Comparison of ENCODE assay signal across 8 cellular contexts in the genomic region with DNA sequence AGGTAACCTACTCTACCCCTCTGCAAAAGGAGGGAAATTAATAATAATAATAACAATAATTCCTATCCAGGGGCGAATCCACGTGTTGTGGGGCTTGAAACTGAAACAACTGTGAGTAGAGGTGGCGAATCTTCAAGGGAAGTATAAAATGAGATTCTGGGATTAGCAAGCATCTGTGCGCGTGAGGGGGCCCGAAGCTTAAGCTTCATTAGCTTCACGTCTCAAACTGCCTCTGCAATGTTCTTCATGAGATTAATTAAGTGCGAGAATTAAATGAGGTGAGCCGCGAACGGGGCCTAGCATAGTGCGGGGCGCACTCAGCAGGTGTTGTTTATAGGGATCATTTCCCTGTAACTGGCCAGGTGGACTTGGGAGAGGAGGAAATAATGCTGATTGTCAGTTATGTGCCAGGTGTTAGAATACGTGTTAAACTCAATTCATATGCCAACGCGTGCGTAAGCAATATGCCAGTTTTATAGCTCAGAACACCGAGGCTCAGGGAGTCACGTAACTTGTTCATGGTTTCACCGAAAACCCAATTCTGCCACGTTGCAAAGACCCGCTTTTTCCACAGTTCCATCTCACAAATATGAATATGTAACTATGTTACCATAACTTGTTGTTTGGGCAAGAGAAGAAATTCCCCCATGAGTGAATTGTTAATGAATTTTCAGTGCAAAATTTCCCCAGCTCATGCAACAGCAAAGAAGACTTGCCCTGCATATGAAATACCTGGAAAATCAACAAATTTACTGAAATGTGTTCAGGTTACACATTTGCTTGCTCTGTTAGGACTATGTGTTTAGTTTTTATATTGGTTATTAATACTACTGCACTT. TPM values are rescaled to one million over a fixed set of nuclear protein-coding genes. Genes with fewer than 3 reads are reported as not detected.
A peak's percentile ranks its signal among the peaks of the same experiment; 100 is the strongest.
DNase-seq lines count a peak whose midpoint lies in the region; TF ChIP-seq lines count a peak whose summit lies in the region.

No MANE protein-coding gene starts in this region.

- peaks cover 4% of the 10 kb centered on the region for H3K27me3 Mint-ChIP-seq in activated T-cell treated with anti-CD3 and anti-CD28 coated beads, Interleukin-2, amount 50 U/mL, for 24 hours
- peaks cover 84% of the 10 kb centered on the region for H3K27me3 Mint-ChIP-seq in brain
- peaks cover 90% of the 10 kb centered on the region for H3K27me3 Mint-ChIP-seq in mesothelial cell of epicardium (ENCODE audit: low read depth)

- no peak for DNase-seq in activated T-cell treated with anti-CD3 and anti-CD28 coated beads, Interleukin-2, amount 50 U/mL, for 24 hours
- no peak for DNase-seq in activated T-cell treated with anti-CD3 and anti-CD28 coated beads, Interleukin-2, amount 50 U/mL, for 48 hours
- DNase-seq in NCI-H146 treated with DMSO at 0.1 percent for 48 hours (lab: John Stamatoyannopoulos, UW; ENCODE audit: unreplicated experiment), result peak; percentile 51
- DNase-seq in mesothelial cell of epicardium (ENCODE audit: low spot score in 2 of 2, unreplicated experiment in 2 of 2), result no peak
- DNase-seq in stimulated activated CD8-positive, alpha-beta memory T cell treated with anti-CD3 and anti-CD28 coated beads, Interleukin-4, amount 100 ng/mL, for 48 hours, result no peak
- DNase-seq in iPS-NIHi11 (ENCODE audit: low spot score), result no peak
- no peak for DNase-seq in dedifferentiated amniotic fluid mesenchymal stem cell (ENCODE audit: extremely low spot score)

- TF ChIP-seq CTCF in brain (conservative IDR thresholded peaks at IDR 0.05) (no peak), mesothelial cell of epicardium (IDR thresholded peaks at IDR 0.05; ENCODE audit: unreplicated experiment) (no peak)

- no peaks in the 10 kb centered on the region for H3K36me3 Mint-ChIP-seq in activated T-cell treated with anti-CD3 and anti-CD28 coated beads, Interleukin-2, amount 50 U/mL, for 24 hours (ENCODE audit: low read depth)
- H3K36me3 Mint-ChIP-seq in brain, result no peaks in the 10 kb centered on the region
- no peaks in the 10 kb centered on the region for H3K36me3 Mint-ChIP-seq in mesothelial cell of epicardium

- H3K4me3 Mint-ChIP-seq in activated T-cell treated with anti-CD3 and anti-CD28 coated beads, Interleukin-2, amount 50 U/mL, for 24 hours, result peak overlapping the region; percentile 86
- H3K4me3 Mint-ChIP-seq in brain (peak overlapping the region; percentile 82 to 91 (median 89)), mesothelial cell of epicardium (peak overlapping the region; percentile 72)

- no peaks in the 10 kb centered on the region for H3K9me3 Mint-ChIP-seq in activated T-cell treated with anti-CD3 and anti-CD28 coated beads, Interleukin-2, amount 50 U/mL, for 24 hours
- peaks cover 0 to 10% (median 0%) of the 10 kb centered on the region in 5 experiments for H3K9me3 Mint-ChIP-seq in brain
- H3K9me3 Mint-ChIP-seq in mesothelial cell of epicardium, result no peaks in the 10 kb centered on the region

- H3K4me1 Mint-ChIP-seq in activated T-cell treated with anti-CD3 and anti-CD28 coated beads, Interleukin-2, amount 50 U/mL, for 24 hours (ENCODE audit: low read depth), result peaks cover 49% of the 10 kb centered on the region
- peaks cover 20% of the 10 kb centered on the region for H3K4me1 Mint-ChIP-seq in brain
- peaks cover 4% of the 10 kb centered on the region for H3K4me1 Mint-ChIP-seq in mesothelial cell of epicardium

- peak overlapping the region; percentile 88 for H3K27ac Mint-ChIP-seq in activated T-cell treated with anti-CD3 and anti-CD28 coated beads, Interleukin-2, amount 50 U/mL, for 24 hours
- peak overlapping the region in 4 of 5 experiments; percentile 3 to 41 (median 16) for H3K27ac Mint-ChIP-seq in brain
- H3K27ac Mint-ChIP-seq in mesothelial cell of epicardium, result no peak overlapping the region

RNA-seq across cellular contexts. Expression of a gene that starts 30.3 kb away (rescaled TPM):
- polyA plus RNA-seq in brain (ENCODE audit: insufficient read depth, low read depth, low replicate concordance), result 303 TPM
- total RNA-seq in mesothelial cell of epicardium, result 111 to 114 TPM (median 112 TPM) in 3 replicates

RNA-seq across cellular contexts. Expression of a gene that starts 57.0 kb away (rescaled TPM):
- polyA plus RNA-seq in brain (ENCODE audit: insufficient read depth, low read depth, low replicate concordance), result 0.58 TPM
- total RNA-seq in mesothelial cell of epicardium, result 158 to 164 TPM (median 161 TPM) in 3 replicates
